In genomic region chr1:223618680-223619079, GRCh38 we compare ENCODE assay signal across 38 cellular contexts. TPM values are rescaled to one million over a fixed set of nuclear protein-coding genes. Genes with fewer than 3 reads are reported as not detected.
"Had no signal": no experiment of that assay in that cellular context is flagged by ENCODE, and none has a peak within 500 bp of the region (broad histone marks: within the 10 kb centered on the region; RNA-seq: fewer than 3 reads in every experiment).

No MANE protein-coding gene starts in this region.

- H3K9me3 Mint-ChIP-seq: activated B cell treated with CpG ODN at 0.5 μM for 24 hours; activated CD4-positive, alpha-beta memory T cell treated with anti-CD3 and anti-CD28 coated beads for 36 hours; activated CD4-positive, alpha-beta T cell treated with anti-CD3 and anti-CD28 coated beads, Interleukin-2, amount 10 ng/mL, durations not matched to agents 24 days and 14 days; activated CD8-positive, alpha-beta T cell treated with anti-CD3 and anti-CD28 coated beads for 36 hours; activated naive CD4-positive, alpha-beta T cell treated with anti-CD3 and anti-CD28 coated beads for 36 hours; activated naive CD4-positive, alpha-beta T cell treated with anti-CD3 and anti-CD28 coated beads, Interleukin-2, amount 50 U/mL, for 72 hours; activated naive CD8-positive, alpha-beta T cell treated with anti-CD3 and anti-CD28 coated beads for 36 hours; activated T-cell treated with anti-CD3 and anti-CD28 coated beads, Interleukin-2, amount 50 U/mL, for 4 hours; activated T-cell treated with anti-CD3 and anti-CD28 coated beads, Interleukin-2, amount 50 U/mL, for 72 hours; activated T-helper 1 cell treated with anti-CD3 and anti-CD28 coated beads, Interleukin-12 subunit alpha, Interleukin-12 subunit beta, Interleukin-2, Interleukin-4 antibody, amounts not matched to agents 30 ng/mL and 10 ng/mL and 1 ng/mL, durations not matched to agents 14 hours and 24 hours and 36 hours; activated T-helper 17 cell treated with anti-CD3 and anti-CD28 coated beads, Interleukin-2, amount 50 U/mL, for 72 hours; T-helper 1 cell treated with Interleukin-12 subunit alpha and Interleukin-12 subunit beta and Interleukin-4 antibody, amounts not matched to agents 30 μg/mL and 1 μg/mL, for 36 hours; T-helper 2 cell treated with Interferon-gamma antibody and Interleukin-4, amounts not matched to agents 5 μg/mL and 100 μg/mL, for 36 hours had no signal

- DNase-seq: activated B cell treated with CpG ODN at 0.5 μM for 24 hours; activated CD4-positive, alpha-beta memory T cell treated with anti-CD3 and anti-CD28 coated beads for 36 hours; activated CD4-positive, alpha-beta T cell treated with anti-CD3 and anti-CD28 coated beads for 4 hours; activated CD4-positive, alpha-beta T cell treated with anti-CD3 and anti-CD28 coated beads, Interleukin-2, amount 10 ng/mL, durations not matched to agents 24 days and 14 days; activated CD4-positive, alpha-beta T cell treated with anti-CD3 and anti-CD28 coated beads, Interleukin-2, amount 50 U/mL, for 1 hour; activated CD4-positive, alpha-beta T cell treated with anti-CD3 and anti-CD28 coated beads, Interleukin-2, amount 50 U/mL, for 4 hours; activated CD4-positive, CD25-positive, alpha-beta regulatory T cell treated with anti-CD3 and anti-CD28 coated beads, Interleukin-2, amount 50 U/mL, for 72 hours; activated CD8-positive, alpha-beta memory T cell treated with anti-CD3 and anti-CD28 coated beads, Interleukin-2, amount 50 U/mL, for 4 hours; activated CD8-positive, alpha-beta T cell treated with anti-CD3 and anti-CD28 coated beads for 36 hours; activated effector memory CD4-positive, alpha-beta T cell treated with anti-CD3 and anti-CD28 coated beads, Interleukin-2, amount 50 U/mL, for 16 hours; activated gamma-delta T cell treated with Interleukin-2 at 50 U/mL for 16 hours; activated naive CD4-positive, alpha-beta T cell; activated naive CD4-positive, alpha-beta T cell treated with anti-CD3 and anti-CD28 coated beads for 36 hours; activated naive CD4-positive, alpha-beta T cell treated with anti-CD3 and anti-CD28 coated beads, Interleukin-2, amount 50 U/mL, for 16 hours; activated naive CD8-positive, alpha-beta T cell treated with anti-CD3 and anti-CD28 coated beads for 36 hours; activated T-cell treated with anti-CD3 and anti-CD28 coated beads for 4 hours; activated T-cell treated with anti-CD3 and anti-CD28 coated beads, Interleukin-2, amount 50 U/mL, for 1 hour; activated T-cell treated with anti-CD3 and anti-CD28 coated beads, Interleukin-2, amount 50 U/mL, for 4 hours; activated T-cell treated with anti-CD3 and anti-CD28 coated beads, Interleukin-2, amount 50 U/mL, for 72 hours; adrenal gland; amniotic stem cell; aorta; body of pancreas; brain microvascular endothelial cell; central memory CD4-positive, alpha-beta T cell; T-helper 2 cell; T-helper 9 cell had no signal

- H3K4me3 Mint-ChIP-seq: activated B cell treated with CpG ODN at 0.5 μM for 24 hours; activated CD4-positive, alpha-beta memory T cell treated with anti-CD3 and anti-CD28 coated beads for 36 hours; activated CD4-positive, alpha-beta T cell treated with anti-CD3 and anti-CD28 coated beads, Interleukin-2, amount 10 ng/mL, durations not matched to agents 24 days and 14 days; activated CD8-positive, alpha-beta T cell treated with anti-CD3 and anti-CD28 coated beads for 36 hours; activated naive CD4-positive, alpha-beta T cell treated with anti-CD3 and anti-CD28 coated beads for 36 hours; activated naive CD8-positive, alpha-beta T cell treated with anti-CD3 and anti-CD28 coated beads for 36 hours; activated T-cell treated with anti-CD3 and anti-CD28 coated beads, Interleukin-2, amount 50 U/mL, for 4 hours; activated T-cell treated with anti-CD3 and anti-CD28 coated beads, Interleukin-2, amount 50 U/mL, for 72 hours; activated T-helper 1 cell treated with anti-CD3 and anti-CD28 coated beads, Interleukin-12 subunit alpha, Interleukin-12 subunit beta, Interleukin-2, Interleukin-4 antibody, amounts not matched to agents 30 ng/mL and 10 ng/mL and 1 ng/mL, durations not matched to agents 14 hours and 24 hours and 36 hours; activated T-helper 17 cell treated with anti-CD3 and anti-CD28 coated beads, Interleukin-2, amount 50 U/mL, for 72 hours; T-helper 1 cell treated with Interleukin-12 subunit alpha and Interleukin-12 subunit beta and Interleukin-4 antibody, amounts not matched to agents 30 μg/mL and 1 μg/mL, for 36 hours; T-helper 2 cell treated with Interferon-gamma antibody and Interleukin-4, amounts not matched to agents 5 μg/mL and 100 μg/mL, for 36 hours had no signal

- H3K27me3 Mint-ChIP-seq: activated B cell treated with CpG ODN at 0.5 μM for 24 hours; activated CD4-positive, alpha-beta memory T cell treated with anti-CD3 and anti-CD28 coated beads for 36 hours; activated CD4-positive, alpha-beta T cell treated with anti-CD3 and anti-CD28 coated beads, Interleukin-2, amount 10 ng/mL, durations not matched to agents 24 days and 14 days; activated CD8-positive, alpha-beta T cell treated with anti-CD3 and anti-CD28 coated beads for 36 hours; activated T-helper 17 cell treated with anti-CD3 and anti-CD28 coated beads, Interleukin-2, amount 50 U/mL, for 72 hours had no signal

- H3K27me3 ChIP-seq: adrenal gland, body of pancreas, brain microvascular endothelial cell, breast epithelium had no signal

- H3K9me3 ChIP-seq: adrenal gland, body of pancreas, breast epithelium had no signal

- H3K36me3 Mint-ChIP-seq: activated CD4-positive, alpha-beta memory T cell treated with anti-CD3 and anti-CD28 coated beads for 36 hours; activated naive CD4-positive, alpha-beta T cell treated with anti-CD3 and anti-CD28 coated beads, Interleukin-2, amount 50 U/mL, for 72 hours; activated naive CD8-positive, alpha-beta T cell treated with anti-CD3 and anti-CD28 coated beads for 36 hours had no signal

- ATAC-seq: activated CD8-positive, alpha-beta T cell treated with anti-CD3 and anti-CD28 coated beads for 36 hours; activated naive CD4-positive, alpha-beta T cell treated with anti-CD3 and anti-CD28 coated beads, Interleukin-2, amount 50 U/mL, for 72 hours; activated T-cell treated with anti-CD3 and anti-CD28 coated beads, Interleukin-2, amount 50 U/mL, for 4 hours; activated T-cell treated with anti-CD3 and anti-CD28 coated beads, Interleukin-2, amount 50 U/mL, for 72 hours; activated T-helper 17 cell treated with anti-CD3 and anti-CD28 coated beads, Interleukin-2, amount 50 U/mL, for 72 hours; body of pancreas had no signal

- H3K27ac Mint-ChIP-seq: activated B cell treated with CpG ODN at 0.5 μM for 24 hours; activated CD4-positive, alpha-beta memory T cell treated with anti-CD3 and anti-CD28 coated beads for 36 hours; activated CD4-positive, alpha-beta T cell treated with anti-CD3 and anti-CD28 coated beads, Interleukin-2, amount 10 ng/mL, durations not matched to agents 24 days and 14 days; activated CD8-positive, alpha-beta T cell treated with anti-CD3 and anti-CD28 coated beads for 36 hours; activated naive CD4-positive, alpha-beta T cell treated with anti-CD3 and anti-CD28 coated beads for 36 hours; activated naive CD4-positive, alpha-beta T cell treated with anti-CD3 and anti-CD28 coated beads, Interleukin-2, amount 50 U/mL, for 72 hours; activated naive CD8-positive, alpha-beta T cell treated with anti-CD3 and anti-CD28 coated beads for 36 hours; activated T-cell treated with anti-CD3 and anti-CD28 coated beads, Interleukin-2, amount 50 U/mL, for 72 hours; activated T-helper 1 cell treated with anti-CD3 and anti-CD28 coated beads, Interleukin-12 subunit alpha, Interleukin-12 subunit beta, Interleukin-2, Interleukin-4 antibody, amounts not matched to agents 30 ng/mL and 10 ng/mL and 1 ng/mL, durations not matched to agents 14 hours and 24 hours and 36 hours; activated T-helper 17 cell treated with anti-CD3 and anti-CD28 coated beads, Interleukin-2, amount 50 U/mL, for 72 hours; T-helper 1 cell treated with Interleukin-12 subunit alpha and Interleukin-12 subunit beta and Interleukin-4 antibody, amounts not matched to agents 30 μg/mL and 1 μg/mL, for 36 hours; T-helper 2 cell treated with Interferon-gamma antibody and Interleukin-4, amounts not matched to agents 5 μg/mL and 100 μg/mL, for 36 hours had no signal

- H3K4me1 ChIP-seq: breast epithelium had no signal

- H3K27ac ChIP-seq: adrenal gland, body of pancreas, brain microvascular endothelial cell, breast epithelium, VCaP had no signal

- H3K36me3 ChIP-seq: adrenal gland, brain microvascular endothelial cell, breast epithelium had no signal

- H3K4me3 ChIP-seq: adrenal gland, body of pancreas, breast epithelium had no signal

- H3K4me1 Mint-ChIP-seq: activated B cell treated with CpG ODN at 0.5 μM for 24 hours; activated CD4-positive, alpha-beta T cell treated with anti-CD3 and anti-CD28 coated beads, Interleukin-2, amount 10 ng/mL, durations not matched to agents 24 days and 14 days; activated naive CD8-positive, alpha-beta T cell treated with anti-CD3 and anti-CD28 coated beads for 36 hours; activated T-helper 17 cell treated with anti-CD3 and anti-CD28 coated beads, Interleukin-2, amount 50 U/mL, for 72 hours had no signal

RNA-seq across cellular contexts. Expression of gene CAPN8, which starts 46.8 kb away (rescaled TPM):
- total RNA-seq: activated B cell treated with CpG ODN at 0.5 μM for 24 hours; activated CD4-positive, alpha-beta memory T cell treated with anti-CD3 and anti-CD28 coated beads for 36 hours; activated CD4-positive, alpha-beta T cell treated with anti-CD3 and anti-CD28 coated beads, Interleukin-2, amount 10 ng/mL, durations not matched to agents 24 days and 14 days; activated CD8-positive, alpha-beta memory T cell treated with anti-CD3 and anti-CD28 coated beads for 36 hours; activated CD8-positive, alpha-beta T cell treated with anti-CD3 and anti-CD28 coated beads for 36 hours; activated naive CD4-positive, alpha-beta T cell treated with anti-CD3 and anti-CD28 coated beads for 36 hours; activated naive CD4-positive, alpha-beta T cell treated with anti-CD3 and anti-CD28 coated beads, Interleukin-2, amount 50 U/mL, for 72 hours; activated naive CD8-positive, alpha-beta T cell treated with anti-CD3 and anti-CD28 coated beads for 36 hours; activated T-cell treated with anti-CD3 and anti-CD28 coated beads, Interleukin-2, amount 50 U/mL, for 4 hours; activated T-cell treated with anti-CD3 and anti-CD28 coated beads, Interleukin-2, amount 50 U/mL, for 72 hours; activated T-helper 1 cell treated with anti-CD3 and anti-CD28 coated beads, Interleukin-12 subunit alpha, Interleukin-12 subunit beta, Interleukin-2, Interleukin-4 antibody, amounts not matched to agents 30 ng/mL and 10 ng/mL and 1 ng/mL, durations not matched to agents 14 hours and 24 hours and 36 hours; activated T-helper 17 cell treated with anti-CD3 and anti-CD28 coated beads, Interleukin-2, amount 50 U/mL, for 72 hours; astrocyte; cardiac septum; cerebellum had no signal
